ENCODE assay signal across 12 cellular contexts in genomic region chr1:212928323-212929281, GRCh38. TPM values are rescaled to one million over a fixed set of nuclear protein-coding genes. Genes with fewer than 3 reads are reported as not detected.
DNase-seq lines count a peak whose midpoint lies in the region; ATAC-seq and TF ChIP-seq lines count a peak whose summit lies in the region.
"Had no signal": no experiment of that assay in that cellular context is flagged by ENCODE, and none has a peak within 500 bp of the region (broad histone marks: within the 10 kb centered on the region; RNA-seq: fewer than 3 reads in every experiment).

No MANE protein-coding gene starts in this region.

- no peaks in the 10 kb centered on the region for H3K27me3 ChIP-seq in gastroesophageal sphincter
- H3K27me3 ChIP-seq: ascending aorta had no signal

- peak; percentile 35 for DNase-seq in ELR (ENCODE audit: low read depth)
- no peak for DNase-seq in naive thymus-derived CD8-positive, alpha-beta T cell
- DNase-seq in activated CD4-positive, alpha-beta T cell treated with anti-CD3 and anti-CD28 coated beads, Interleukin-2, amount 50 U/mL, for 4 hours: no peak
- DNase-seq in activated CD4-positive, alpha-beta memory T cell treated with anti-CD3 and anti-CD28 coated beads, Interleukin-2, amount 10 ng/mL, durations not matched to agents 7 days and 5 days: no peak
- DNase-seq: CD4-positive, CD25-positive, alpha-beta regulatory T cell; NCI-H1930 had no signal

- no peaks in the 10 kb centered on the region for H3K36me3 ChIP-seq in gastroesophageal sphincter
- H3K36me3 ChIP-seq: ascending aorta had no signal

- peaks cover 0 to 5% (median 0%) of the 10 kb centered on the region in 4 donors for H3K4me1 Mint-ChIP-seq in naive thymus-derived CD8-positive, alpha-beta T cell
- H3K4me1 Mint-ChIP-seq in activated CD4-positive, alpha-beta memory T cell treated with anti-CD3 and anti-CD28 coated beads, Interleukin-2, amount 10 ng/mL, durations not matched to agents 7 days and 5 days: peaks cover 9% of the 10 kb centered on the region

- no peak for TF ChIP-seq EP300 in gastroesophageal sphincter (IDR thresholded peaks at IDR 0.05)

- peaks cover 0 to 11% (median 0%) of the 10 kb centered on the region in 3 donors for H3K4me1 ChIP-seq in gastroesophageal sphincter
- H3K4me1 ChIP-seq: ascending aorta had no signal

- POLR2A ChIA-PET in naive thymus-derived CD8-positive, alpha-beta T cell (lab: Charles Lee): no interaction called here
- POLR2A ChIA-PET in activated CD4-positive, alpha-beta memory T cell treated with anti-CD3 and anti-CD28 coated beads, Interleukin-2, amount 10 ng/mL, durations not matched to agents 7 days and 5 days (lab: Charles Lee): no interaction called here

- no peak overlapping the region for H3K4me3 ChIP-seq in gastroesophageal sphincter
- H3K4me3 ChIP-seq: ascending aorta had no signal

- H3K9me3 Mint-ChIP-seq in naive thymus-derived CD8-positive, alpha-beta T cell: peaks cover 0 to 3% (median 0%) of the 10 kb centered on the region in 9 donors
- H3K9me3 Mint-ChIP-seq in activated CD4-positive, alpha-beta memory T cell treated with anti-CD3 and anti-CD28 coated beads, Interleukin-2, amount 10 ng/mL, durations not matched to agents 7 days and 5 days: no peaks in the 10 kb centered on the region

- H3K9me3 ChIP-seq in gastroesophageal sphincter: no peaks in the 10 kb centered on the region
- H3K9me3 ChIP-seq: ascending aorta had no signal

- TF ChIP-seq POLR2A in gastroesophageal sphincter (IDR thresholded peaks at IDR 0.05): no peak

- peaks cover 0 to 10% (median 2%) of the 10 kb centered on the region in 5 donors for H3K27me3 Mint-ChIP-seq in naive thymus-derived CD8-positive, alpha-beta T cell
- H3K27me3 Mint-ChIP-seq in activated CD4-positive, alpha-beta memory T cell treated with anti-CD3 and anti-CD28 coated beads, Interleukin-2, amount 10 ng/mL, durations not matched to agents 7 days and 5 days: no peaks in the 10 kb centered on the region

- CTCF ChIA-PET in activated CD4-positive, alpha-beta memory T cell treated with anti-CD3 and anti-CD28 coated beads, Interleukin-2, amount 10 ng/mL, durations not matched to agents 7 days and 5 days (lab: Charles Lee): interaction anchor here (0.8 kb wide), 1 partner anchor 69 kb away, joined by 3 read pairs; no protein-coding TSS in a partner anchor

- H3K4me3 Mint-ChIP-seq in naive thymus-derived CD8-positive, alpha-beta T cell: no peak overlapping the region
- no peak overlapping the region for H3K4me3 Mint-ChIP-seq in activated CD4-positive, alpha-beta memory T cell treated with anti-CD3 and anti-CD28 coated beads, Interleukin-2, amount 10 ng/mL, durations not matched to agents 7 days and 5 days
- H3K4me3 Mint-ChIP-seq: CD4-positive, CD25-positive, alpha-beta regulatory T cell had no signal

- no peaks in the 10 kb centered on the region for H3K36me3 Mint-ChIP-seq in naive thymus-derived CD8-positive, alpha-beta T cell
- no peaks in the 10 kb centered on the region for H3K36me3 Mint-ChIP-seq in activated CD4-positive, alpha-beta memory T cell treated with anti-CD3 and anti-CD28 coated beads, Interleukin-2, amount 10 ng/mL, durations not matched to agents 7 days and 5 days (ENCODE audit: low read depth)
- H3K36me3 Mint-ChIP-seq: CD4-positive, CD25-positive, alpha-beta regulatory T cell had no signal

- no peak overlapping the region for H3K27ac Mint-ChIP-seq in naive thymus-derived CD8-positive, alpha-beta T cell
- H3K27ac Mint-ChIP-seq in activated CD4-positive, alpha-beta memory T cell treated with anti-CD3 and anti-CD28 coated beads, Interleukin-2, amount 10 ng/mL, durations not matched to agents 7 days and 5 days: no peak overlapping the region

- TF ChIP-seq CTCF in gastroesophageal sphincter (IDR thresholded peaks at IDR 0.05): no peak

- 28 to 41% methylated on average over 4 to 5 of the region's 10 CpGs for WGBS in gastroesophageal sphincter (ENCODE audit: low coverage in 1 of 2), 2 donors

- peak overlapping the region in 3 of 4 donors; percentile 8 to 52 (median 10) for H3K27ac ChIP-seq in gastroesophageal sphincter
- H3K27ac ChIP-seq: ascending aorta had no signal

- ATAC-seq in GM21529 (IDR thresholded peaks at IDR 0.05; ENCODE audit: unreplicated experiment): peak; percentile 85
- ATAC-seq in HG03460 (IDR thresholded peaks at IDR 0.05; ENCODE audit: unreplicated experiment): peak; percentile 69
- no peak for ATAC-seq in gastroesophageal sphincter
- ATAC-seq in naive thymus-derived CD8-positive, alpha-beta T cell: no peak
- ATAC-seq in GM21367 (IDR thresholded peaks at IDR 0.05; ENCODE audit: unreplicated experiment): no peak
- ATAC-seq: HCT116 had no signal

RNA-seq across cellular contexts. Expression of gene VASH2, which starts 21.7 kb away (rescaled TPM):
- 1 to 10 TPM in 3 of 4 donors, under 1 TPM in 1; 0.67 to 9.0 (median 1.5) TPM for total RNA-seq in gastroesophageal sphincter
- not detected for total RNA-seq in naive thymus-derived CD8-positive, alpha-beta T cell
- under 1 TPM in 2 of 3 donors, not detected in 1; 0.30 to 0.68 TPM for polyA plus RNA-seq in naive thymus-derived CD8-positive, alpha-beta T cell
- under 1 TPM; 0.23 to 0.48 TPM for total RNA-seq in activated CD4-positive, alpha-beta memory T cell treated with anti-CD3 and anti-CD28 coated beads, Interleukin-2, amount 10 ng/mL, durations not matched to agents 7 days and 5 days

Comparison
In these comparisons a context has a peak if more than half of its experiments do, and no peak if none do; other contexts are left out.
1. ATAC-seq: peak in GM21529 (single experiment) and HG03460 (single experiment); none in gastroesophageal sphincter (single experiment), naive thymus-derived CD8-positive, alpha-beta T cell (0 of 2) and GM21367 (single experiment).